10 cellular contexts compared by ENCODE assay signal in genomic region chr21:31813873-31814272, GRCh38. TPM values are rescaled to one million over a fixed set of nuclear protein-coding genes. Genes with fewer than 3 reads are reported as not detected.
"Had no signal": no experiment of that assay in that cellular context is flagged by ENCODE, and none has a peak within 500 bp of the region (broad histone marks: within the 10 kb centered on the region; RNA-seq: fewer than 3 reads in every experiment).

No MANE protein-coding gene starts in this region.

- H3K27ac ChIP-seq: HL-60, KMS-11 had no signal

- ATAC-seq: HepG2 had no signal

- FAIRE-seq: HepG2, HTR-8/SVneo had no signal

- H3K9ac ChIP-seq: KMS-11 had no signal

- DNase-seq: IMR-90, KBM-7, KG1 had no signal

- H3K4me2 ChIP-seq: KMS-11 had no signal

RNA-seq across cellular contexts. Expression of gene HUNK, which starts 58.9 kb away (rescaled TPM):
- total RNA-seq: HT-29, HT1080 had no signal
- polyA plus RNA-seq: IgD-negative memory B cell had no signal
